28 cellular contexts compared by ENCODE assay signal in genomic region chr21:39822042-39822441, GRCh38. TPM values are rescaled to one million over a fixed set of nuclear protein-coding genes. Genes with fewer than 3 reads are reported as not detected.
DNase-seq lines count a peak whose midpoint lies in the region; ATAC-seq, FAIRE-seq and TF ChIP-seq lines count a peak whose summit lies in the region.
"Had no signal": no experiment of that assay in that cellular context is flagged by ENCODE, and none has a peak within 500 bp of the region (broad histone marks: within the 10 kb centered on the region; RNA-seq: fewer than 3 reads in every experiment).

No MANE protein-coding gene starts in this region.

- no peak overlapping the region for H3K27ac ChIP-seq in HepG2 (ENCODE audit: extremely low read length, insufficient read depth, low read length)
- no peak overlapping the region for H3K27ac ChIP-seq in right lobe of liver
- H3K27ac ChIP-seq in foreskin keratinocyte: no peak overlapping the region
- H3K27ac ChIP-seq: BLaER1 had no signal

- no peak for TF ChIP-seq POLR2A in HepG2 (IDR thresholded peaks at IDR 0.05; ENCODE audit: insufficient read depth in 1 of 2, low read depth in 2 of 2, low read length in 2 of 2)
- no peak for TF ChIP-seq POLR2A in right lobe of liver (IDR thresholded peaks at IDR 0.05)

- in situ Hi-C loops in HepG2 (cut with HindIII; ENCODE audit: extremely low pct_ligation_motif_present, low pct_unique_long_range_greater_than_20kb): no loop called here

- H3K36me3 ChIP-seq in HepG2 (replicated peaks in 1 of 2; ENCODE audit: control insufficient read depth in 1 of 2, insufficient read depth in 2 of 2, low read length in 2 of 2) (no peaks in the 10 kb centered on the region), right lobe of liver (no peaks in the 10 kb centered on the region)
- H3K36me3 ChIP-seq: BE2C, BLaER1 had no signal

- no peak for TF ChIP-seq EP300 in HepG2 (IDR thresholded peaks at IDR 0.05; ENCODE audit: low read depth in 2 of 2, low read length in 2 of 2)
- TF ChIP-seq EP300 in HepG2 (CRISPR knock-in tag; IDR thresholded peaks at IDR 0.05; ENCODE audit: borderline replicate concordance): no peak

- H3K4me1 ChIP-seq in HepG2 (ENCODE audit: insufficient read depth, low read length) (no peaks in the 10 kb centered on the region), right lobe of liver (no peaks in the 10 kb centered on the region), foreskin keratinocyte (no peaks in the 10 kb centered on the region)
- H3K4me1 ChIP-seq: BE2C, BLaER1 had no signal

- no peak overlapping the region for H3K9ac ChIP-seq in HepG2 (ENCODE audit: insufficient read depth, low read depth, low read length)
- H3K9ac ChIP-seq: BLaER1 had no signal

- no TSS peak for BruUV-seq in HepG2 (replicated peaks; lab: Mats Ljungman, UMichigan)

- TF ChIP-seq RAD21 in HepG2 (CRISPR knock-in tag; IDR thresholded peaks at IDR 0.05): no peak

- H3K4me2 ChIP-seq in HepG2 (ENCODE audit: low read depth, low read length): no peak overlapping the region
- H3K4me2 ChIP-seq: BLaER1 had no signal

- POLR2A ChIA-PET in HepG2 (lab: Yijun Ruan, JAX): no interaction called here

- no peak for FAIRE-seq in HepG2 (lab: Jason Lieb, UNC)
- FAIRE-seq: A204.1, GM12891, GM19239 had no signal

- H3K4me3 ChIP-seq in HepG2 (replicated peaks in 1 of 3; ENCODE audit: insufficient read depth in 1 of 3, low read depth in 2 of 3, low read length in 3 of 3) (no peak overlapping the region), right lobe of liver (no peak overlapping the region)
- H3K4me3 ChIP-seq: BLaER1 had no signal

- no peak overlapping the region for H2AFZ ChIP-seq in HepG2 (ENCODE audit: low read length)

- WGBS in HepG2 (ENCODE audit: low lambda C conversion rate): 42% methylated on average over 3 of the region's 3 CpGs
- WGBS in right lobe of liver (ENCODE audit: insufficient coverage, low coverage, low lambda C conversion rate, missing lambda C conversion rate): 54% methylated on average over 3 of the region's 3 CpGs

- no peaks in the 10 kb centered on the region for H3K79me2 ChIP-seq in HepG2 (ENCODE audit: insufficient read depth, low read length)

- no peak for ATAC-seq in HepG2
- no peak for ATAC-seq in right lobe of liver
- no peak for ATAC-seq in foreskin keratinocyte

- H3K27me3 ChIP-seq in HepG2 (ENCODE audit: control insufficient read depth in 1 of 2, insufficient read depth in 2 of 2, low read length in 2 of 2) (no peaks in the 10 kb centered on the region), right lobe of liver (no peaks in the 10 kb centered on the region), foreskin keratinocyte (no peaks in the 10 kb centered on the region)
- H3K27me3 ChIP-seq: BE2C, BLaER1 had no signal

- H3K9me3 ChIP-seq in HepG2 (ENCODE audit: low read length) (peaks cover 83% of the 10 kb centered on the region), right lobe of liver (no peaks in the 10 kb centered on the region)
- H3K9me3 ChIP-seq: BE2C, BLaER1 had no signal

- CTCF ChIA-PET in HepG2 (lab: Yijun Ruan, JAX; ENCODE audit: low intra/inter-chr PET ratio, low total read pairs): no interaction called here

- H4K20me1 ChIP-seq in HepG2 (ENCODE audit: insufficient read depth, low read length): no peaks in the 10 kb centered on the region
- H4K20me1 ChIP-seq: BLaER1 had no signal

- DNase-seq in HepG2 (ENCODE audit: low spot score): no peak
- no peak for DNase-seq in right lobe of liver
- DNase-seq in NCI-H146 treated with DMSO at 0.1 percent for 48 hours (lab: John Stamatoyannopoulos, UW; ENCODE audit: unreplicated experiment): peak; percentile 2
- no peak for DNase-seq in foreskin keratinocyte
- no peak for DNase-seq in OCI-M1 (lab: John Stamatoyannopoulos, UW)
- DNase-seq: 8988T; ACHN; BE2C; C1 segment of cervical spinal cord; CD4-positive, alpha-beta memory T cell; CD4-positive, CD25-positive, alpha-beta regulatory T cell; CD8-positive, alpha-beta memory T cell; COR-L47; DMS 273 treated with DMSO at 0.1 percent for 48 hours; DMS153; DMS53; DMS79; DND-41; EL; GDM1 had no signal

- TF ChIP-seq CTCF in HepG2 (CRISPR knock-in tag; IDR thresholded peaks at IDR 0.05) (no peak), right lobe of liver (IDR thresholded peaks at IDR 0.05) (no peak), foreskin keratinocyte (conservative IDR thresholded peaks at IDR 0.05) (no peak)

- intact Hi-C loops in HepG2 (cut with micrococcal nuclease; ENCODE audit: unreplicated experiment): no loop called here
- intact Hi-C loops in right lobe of liver (cut with DNase I): no loop called here

TF ChIP-seq in HepG2, 621 proteins besides CTCF, POLR2A, EP300 and RAD21:
- TF ChIP-seq MAFF (IDR thresholded peaks at IDR 0.05; ENCODE audit: low read depth, low read length) (peak; percentile 57), GMEB1 (CRISPR knock-in tag; IDR thresholded peaks at IDR 0.05; ENCODE audit: borderline replicate concordance) (no peak), PCBP1 (IDR thresholded peaks at IDR 0.05; ENCODE audit: borderline replicate concordance, low read depth, low read length) (no peak), MAFK (conservative IDR thresholded peaks at IDR 0.05 in 1 of 2, IDR thresholded peaks at IDR 0.05 in 1 of 2; ENCODE audit: low read length in 2 of 2) (peak in 1 of 2 experiments; percentile 56; a peak in 2 of 4 replicates)

RNA-seq across cellular contexts. Expression of gene PCP4, which starts 45.2 kb away (rescaled TPM):
- not detected in 2 replicates for total RNA-seq in HepG2 (2016; rRNA removed; fragmentation: Illumina TruSeq; extraction: Trizol)
- total RNA-seq in HepG2 (2016; cell fraction: cytosol; rRNA removed; fragmentation: Illumina TruSeq; extraction: Trizol; ENCODE audit: low read depth): not detected in 2 replicates
- not detected in 2 replicates for total RNA-seq in HepG2 (2016; cell fraction: insoluble cytoplasmic fraction; rRNA removed; fragmentation: Illumina TruSeq; extraction: Trizol)
- not detected in 2 replicates for total RNA-seq in HepG2 (2016; cell fraction: membrane; rRNA removed; fragmentation: Illumina TruSeq; extraction: Trizol)
- not detected in 2 replicates for total RNA-seq in HepG2 (2016; cell fraction: nucleus; rRNA removed; fragmentation: Illumina TruSeq; extraction: Trizol)
- not detected in 2 replicates for polyA plus RNA-seq in HepG2 (2011; rRNA removed)
- not detected in 2 replicates for polyA plus RNA-seq in HepG2 (2011; cell fraction: cytosol; rRNA removed)
- polyA plus RNA-seq in HepG2 (2011; cell fraction: nucleus; rRNA removed): not detected in 2 replicates
- polyA plus RNA-seq in HepG2 (2012): not detected in 2 replicates
- polyA plus RNA-seq in HepG2 (2016; cell fraction: cytosol; fragmentation: Illumina TruSeq; extraction: Trizol; ENCODE audit: low read depth): not detected in 2 replicates
- polyA plus RNA-seq in HepG2 (2016; cell fraction: insoluble cytoplasmic fraction; fragmentation: Illumina TruSeq; extraction: Trizol; ENCODE audit: low read depth): not detected in 2 replicates
- not detected in 2 replicates for polyA plus RNA-seq in HepG2 (2016; cell fraction: membrane; fragmentation: Illumina TruSeq; extraction: Trizol; ENCODE audit: low read depth)
- polyA plus RNA-seq in HepG2 (2016; cell fraction: nucleus; fragmentation: Illumina TruSeq; extraction: Trizol; ENCODE audit: insufficient read depth, low read depth): not detected in 2 replicates
- polyA minus RNA-seq in HepG2 (2011; rRNA and poly(A)+ RNA removed; ENCODE audit: low replicate concordance): not detected in 2 replicates
- polyA minus RNA-seq in HepG2 (2011; cell fraction: cytosol; rRNA and poly(A)+ RNA removed): not detected in 2 replicates
- not detected in 2 replicates for polyA minus RNA-seq in HepG2 (2011; cell fraction: nucleus; rRNA and poly(A)+ RNA removed)
- total RNA-seq in right lobe of liver: not detected
- not detected in 2 replicates for total RNA-seq in foreskin keratinocyte
- not detected in 2 replicates for polyA plus RNA-seq in foreskin keratinocyte
- total RNA-seq: A673; CD4-positive, alpha-beta memory T cell; CD4-positive, CD25-positive, alpha-beta regulatory T cell; CD8-positive, alpha-beta memory T cell; Daoy had no signal
- polyA plus RNA-seq: AG04450; CD14-positive monocyte; CD4-positive, alpha-beta memory T cell; CD4-positive, CD25-positive, alpha-beta regulatory T cell; CD8-positive, alpha-beta memory T cell had no signal
